Comparison of ENCODE assay signal across 8 cellular contexts in genomic region chr22:36330655-36331305, GRCh38. TPM values are rescaled to one million over a fixed set of nuclear protein-coding genes. Genes with fewer than 3 reads are reported as not detected.
A peak's percentile ranks its signal among the peaks of the same experiment; 100 is the strongest.
DNase-seq lines count a peak whose midpoint lies in the region; ATAC-seq and TF ChIP-seq lines count a peak whose summit lies in the region.

No MANE protein-coding gene starts in this region.

- intact Hi-C loops in MCF 10A (cut with micrococcal nuclease) = no loop called here
- intact Hi-C loops in vagina (cut with DNase I) = loop anchor here (5.0 kb wide), 1 partner anchor 37 kb away; no protein-coding TSS in a partner anchor

- H3K27ac ChIP-seq in C4-2B (peak overlapping the region; percentile 96), lung (ENCODE audit: low read depth in 1 of 2, low read length in 1 of 2) (peak overlapping the region; percentile 95 to 97), vagina (peak overlapping the region; percentile 97)

- ATAC-seq in lung (ENCODE audit: insufficient read depth, low FRiP score) = no peak
- no peak for ATAC-seq in GM21825 (IDR thresholded peaks at IDR 0.05; ENCODE audit: unreplicated experiment)
- ATAC-seq in HG03342 (IDR thresholded peaks at IDR 0.05; ENCODE audit: unreplicated experiment) = no peak

- no TSS peak for BruUV-seq in MCF 10A (replicated peaks; lab: Mats Ljungman, UMichigan)

- no peak overlapping the region for H2AFZ ChIP-seq in Loucy (ENCODE audit: low read length)

- 11 to 20% methylated on average over 20 of the region's 20 CpGs for WGBS in lung, 2 donors

- CTCF ChIA-PET in MCF 10A (lab: Yijun Ruan, JAX) = interaction anchor here (0.7 to 1.6 kb wide), 4 partner anchors 30 to 57 kb away, joined by 3 to 8 read pairs (median 4); partner anchors contain the start of gene MYH9

- peaks cover 73% of the 10 kb centered on the region for H3K36me3 ChIP-seq in Loucy (ENCODE audit: insufficient read depth, low read length)
- H3K36me3 ChIP-seq in lung (ENCODE audit: control insufficient read depth in 2 of 2, insufficient read depth in 2 of 2, low read length in 2 of 2) = peaks cover 0 to 43% of the 10 kb centered on the region in 2 donors
- H3K36me3 ChIP-seq in vagina = peaks cover 0 to 14% of the 10 kb centered on the region in 2 donors

- peak overlapping the region; percentile 96 for H3K9ac ChIP-seq in Loucy (ENCODE audit: low read depth, low read length, poor library complexity, severe bottlenecking)

- TF ChIP-seq CTCF in C4-2B (conservative IDR thresholded peaks at IDR 0.05) (no peak), Loucy (conservative IDR thresholded peaks at IDR 0.05; ENCODE audit: low read length) (no peak), MCF 10A (IDR thresholded peaks at IDR 0.05; ENCODE audit: unreplicated experiment) (no peak), lung (IDR thresholded peaks at IDR 0.05; ENCODE audit: control extremely low read depth, extremely low read depth) (no peak), vagina (IDR thresholded peaks at IDR 0.05) (no peak)

- H3K36me3 Mint-ChIP-seq in MCF 10A (ENCODE audit: insufficient read depth, unreplicated experiment) = peaks cover 99% of the 10 kb centered on the region

- peak overlapping the region; percentile 64 for H3K4me3 Mint-ChIP-seq in MCF 10A (ENCODE audit: unreplicated experiment)

- H4K20me1 ChIP-seq in Loucy (ENCODE audit: insufficient read depth, low read length, poor library complexity, severe bottlenecking) = peaks cover 19% of the 10 kb centered on the region

- peak overlapping the region; percentile 94 for H3K4me2 ChIP-seq in Loucy (ENCODE audit: low read depth, low read length, poor library complexity, severe bottlenecking)

- H3K27me3 ChIP-seq in Loucy (ENCODE audit: insufficient read depth, low read length, poor library complexity, severe bottlenecking) = no peaks in the 10 kb centered on the region
- no peaks in the 10 kb centered on the region for H3K27me3 ChIP-seq in lung (ENCODE audit: control insufficient read depth, insufficient read depth)
- H3K27me3 ChIP-seq in vagina = no peaks in the 10 kb centered on the region

- peak overlapping the region; percentile 98 for H3K27ac Mint-ChIP-seq in MCF 10A (ENCODE audit: low read depth, unreplicated experiment)

- peak overlapping the region; percentile 74 for H3K4me3 ChIP-seq in Loucy (ENCODE audit: low read length, poor library complexity, severe bottlenecking)
- H3K4me3 ChIP-seq in lung = no peak overlapping the region
- peak overlapping the region in 1 of 2 donors; percentile 17 for H3K4me3 ChIP-seq in vagina

- no peaks in the 10 kb centered on the region for H3K9me3 Mint-ChIP-seq in MCF 10A (ENCODE audit: unreplicated experiment)

- H3F3A ChIP-seq in Loucy (ENCODE audit: low read depth) = peaks cover 27% of the 10 kb centered on the region

- TF ChIP-seq POLR2A in vagina (IDR thresholded peaks at IDR 0.05) = no peak

- peaks cover 70% of the 10 kb centered on the region for H3K4me1 ChIP-seq in Loucy (ENCODE audit: insufficient read depth, low read length, poor library complexity, severe bottlenecking)
- peaks cover 36 to 73% of the 10 kb centered on the region in 2 donors for H3K4me1 ChIP-seq in lung (ENCODE audit: control insufficient read depth in 2 of 2, insufficient read depth in 2 of 2, low read length in 2 of 2)
- H3K4me1 ChIP-seq in vagina = peaks cover 99% of the 10 kb centered on the region

- POLR2A ChIA-PET in MCF 10A (lab: Yijun Ruan, JAX) = interaction anchor here (0.9 to 5.8 kb wide), 15 partner anchors 12 to 151 kb away, joined by 3 to 120 read pairs (median 8); partner anchors contain the start of genes MYH9 and TXN2

- H3K9me3 ChIP-seq in Loucy (ENCODE audit: insufficient read depth, low read depth, low read length) (no peaks in the 10 kb centered on the region), lung (ENCODE audit: control insufficient read depth in 2 of 2, insufficient read depth in 1 of 2, low read length in 1 of 2) (no peaks in the 10 kb centered on the region), vagina (no peaks in the 10 kb centered on the region)

- DNase-seq in MCF 10A (ENCODE audit: unreplicated experiment) (no peak), lung (ENCODE audit: low spot score) (peak; percentile 55), vagina (ENCODE audit: extremely low spot score in 2 of 2) (no peak), kidney glomerular epithelial cell (lab: John Stamatoyannopoulos, UW) (no peak)

- H3K27me3 Mint-ChIP-seq in MCF 10A (ENCODE audit: insufficient read depth, unreplicated experiment) = no peaks in the 10 kb centered on the region

- H3K79me2 ChIP-seq in Loucy (ENCODE audit: insufficient read depth, low read length) = peaks cover 96% of the 10 kb centered on the region

- H3K9me2 ChIP-seq in Loucy (replicated peaks; ENCODE audit: low read depth, low read length) = no peaks in the 10 kb centered on the region

- H3K4me1 Mint-ChIP-seq in MCF 10A (ENCODE audit: insufficient read depth, unreplicated experiment) = peaks cover 74% of the 10 kb centered on the region

RNA-seq across cellular contexts. Expression of gene MYH9, which starts 57.0 kb away (rescaled TPM):
- total RNA-seq in MCF 10A (2022) (643 and 653 TPM in 2 replicates), lung (100 to 1,000 TPM; 398 to 667 TPM), vagina (333 TPM)
- 100 to 1,000 TPM; 184 to 266 TPM for polyA plus RNA-seq in lung
